22 cellular contexts compared by ENCODE assay signal in the genomic region with DNA sequence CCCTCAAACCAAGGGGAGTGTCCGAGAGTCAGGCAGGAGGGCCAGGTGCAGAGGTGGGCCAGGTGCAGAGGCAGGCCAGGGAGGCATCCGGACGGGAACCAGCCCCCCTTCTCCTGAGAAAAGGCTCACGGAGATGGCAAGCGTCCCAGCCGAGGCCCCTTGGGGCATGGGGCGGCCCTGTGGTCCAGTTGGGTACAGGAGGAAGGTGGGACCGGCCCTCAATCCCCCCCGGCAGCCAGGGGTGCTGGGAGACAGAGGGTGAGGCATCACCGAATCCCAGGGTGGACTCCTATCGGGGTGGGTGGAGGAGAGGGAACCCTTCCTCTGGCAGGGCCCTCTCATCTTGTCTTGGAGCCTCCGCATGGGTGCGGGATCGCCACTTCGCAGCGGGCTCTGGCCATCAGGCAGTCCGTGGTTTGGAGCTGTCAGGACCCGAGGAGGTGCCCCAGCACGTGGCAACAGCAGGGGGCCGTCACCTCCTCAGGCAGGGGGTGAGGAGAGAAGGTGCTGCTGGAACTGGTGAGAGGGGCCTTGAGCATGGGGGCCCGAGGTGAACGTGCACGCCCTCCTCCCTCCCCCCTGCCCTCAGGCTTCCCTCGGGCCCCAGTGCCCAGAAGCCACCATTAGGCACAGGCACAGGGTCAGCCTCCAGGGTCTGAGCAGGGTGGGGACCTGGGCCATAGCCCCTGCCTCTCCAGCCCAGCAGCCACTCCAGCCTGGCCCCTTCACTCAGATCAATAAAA. TPM values are rescaled to one million over a fixed set of nuclear protein-coding genes. Genes with fewer than 3 reads are reported as not detected.
A peak's percentile ranks its signal among the peaks of the same experiment; 100 is the strongest.
DNase-seq lines count a peak whose midpoint lies in the region; ATAC-seq and TF ChIP-seq lines count a peak whose summit lies in the region.
"Had no signal": no experiment of that assay in that cellular context is flagged by ENCODE, and none has a peak within 500 bp of the region (broad histone marks: within the 10 kb centered on the region; RNA-seq: fewer than 3 reads in every experiment).

No MANE protein-coding gene starts in this region.

- H3K27me3 Mint-ChIP-seq in activated CD4-positive, alpha-beta T cell treated with anti-CD3 and anti-CD28 coated beads for 36 hours = peaks cover 8% of the 10 kb centered on the region

- no peak for ATAC-seq in left ventricle myocardium superior
- ATAC-seq in GM21786 (IDR thresholded peaks at IDR 0.05; ENCODE audit: unreplicated experiment) = no peak
- ATAC-seq in activated CD4-positive, alpha-beta T cell treated with anti-CD3 and anti-CD28 coated beads for 36 hours = no peak
- ATAC-seq: CD8-positive, alpha-beta T cell; GM12878; GM23338; SK-N-SH treated with all-trans-retinoic acid at 6 μM for 48 hours had no signal

- no peak overlapping the region for H2BK12ac ChIP-seq in mesenchymal stem cell (ENCODE audit: low read length in 2 of 2)

- H3K4me3 ChIP-seq in left ventricle myocardium inferior = no peak overlapping the region
- no peak overlapping the region for H3K4me3 ChIP-seq in mesenchymal stem cell (ENCODE audit: insufficient read depth in 1 of 2, low read depth in 1 of 2, low read length in 2 of 2)
- H3K4me3 ChIP-seq in tibial nerve = no peak overlapping the region
- H3K4me3 ChIP-seq in sigmoid colon = no peak overlapping the region
- H3K4me3 ChIP-seq: GM12878, GM23338 had no signal

- H3K9ac ChIP-seq in mesenchymal stem cell (ENCODE audit: low read length) = no peak overlapping the region

- peak overlapping the region in 1 of 2 experiments; percentile 35 for H3K18ac ChIP-seq in mesenchymal stem cell (ENCODE audit: low read depth in 1 of 2, low read length in 2 of 2)

- H2AK5ac ChIP-seq in mesenchymal stem cell (ENCODE audit: low read length, severe bottlenecking) = no peak overlapping the region

- no peak overlapping the region for H3K14ac ChIP-seq in mesenchymal stem cell (ENCODE audit: low read length in 2 of 2)

- intact Hi-C loops in left ventricle myocardium superior (cut with micrococcal nuclease) (no loop called here), left ventricle myocardium inferior (cut with micrococcal nuclease) (no loop called here), sigmoid colon (cut with DNase I) (no loop called here)
- intact Hi-C loops in activated CD4-positive, alpha-beta T cell treated with anti-CD3 and anti-CD28 coated beads for 36 hours (cut with DNase I, micrococcal nuclease) = no loop called here

- no peak for TF ChIP-seq POLR2A in tibial nerve (IDR thresholded peaks at IDR 0.05)
- no peak for TF ChIP-seq POLR2A in sigmoid colon (IDR thresholded peaks at IDR 0.05)

- H2BK15ac ChIP-seq in mesenchymal stem cell (ENCODE audit: low read depth, poor library complexity, severe bottlenecking) = no peak overlapping the region

- no peak overlapping the region for H2BK120ac ChIP-seq in mesenchymal stem cell (ENCODE audit: low read depth, low read length)

- H3K27me3 ChIP-seq in left ventricle myocardium inferior (ENCODE audit: low read depth) (peaks cover 4% of the 10 kb centered on the region), mesenchymal stem cell (ENCODE audit: control insufficient read depth in 1 of 2, insufficient read depth in 1 of 2, low read length in 2 of 2) (peaks cover 41 to 46% of the 10 kb centered on the region in 2 experiments), tibial nerve (no peaks in the 10 kb centered on the region), sigmoid colon (no peaks in the 10 kb centered on the region)

- no peak for TF ChIP-seq EP300 in tibial nerve (IDR thresholded peaks at IDR 0.05)
- no peak for TF ChIP-seq EP300 in sigmoid colon (IDR thresholded peaks at IDR 0.05)

- H4K91ac ChIP-seq in mesenchymal stem cell (ENCODE audit: low read length) = peak overlapping the region; percentile 34

- no peaks in the 10 kb centered on the region for H3K9me3 Mint-ChIP-seq in activated CD4-positive, alpha-beta T cell treated with anti-CD3 and anti-CD28 coated beads for 36 hours (ENCODE audit: low read depth)
- H3K9me3 Mint-ChIP-seq: CD8-positive, alpha-beta T cell; GM23338; IgD-negative memory B cell had no signal

- H3K23ac ChIP-seq in mesenchymal stem cell (ENCODE audit: low read length in 2 of 2) = no peak overlapping the region

- no peaks in the 10 kb centered on the region for H3K4me1 Mint-ChIP-seq in activated CD4-positive, alpha-beta T cell treated with anti-CD3 and anti-CD28 coated beads for 36 hours

- no peak overlapping the region for H3K4ac ChIP-seq in mesenchymal stem cell (ENCODE audit: low read depth in 1 of 2, low read length in 2 of 2)

- H2AFZ ChIP-seq in mesenchymal stem cell (ENCODE audit: low read depth, low read length) = no peak overlapping the region
- H2AFZ ChIP-seq: GM23338 had no signal

- H3K4me3 Mint-ChIP-seq in activated CD4-positive, alpha-beta T cell treated with anti-CD3 and anti-CD28 coated beads for 36 hours = no peak overlapping the region
- H3K4me3 Mint-ChIP-seq: CD8-positive, alpha-beta T cell; GM23338; IgD-negative memory B cell had no signal

- H3K79me1 ChIP-seq in mesenchymal stem cell (replicated peaks; ENCODE audit: low read length, poor library complexity, severe bottlenecking) = peaks cover 2% of the 10 kb centered on the region

- no peak overlapping the region for H3K27ac ChIP-seq in left ventricle myocardium inferior (replicated peaks)
- peak overlapping the region; percentile 65 for H3K27ac ChIP-seq in RWPE1
- no peak overlapping the region for H3K27ac ChIP-seq in mesenchymal stem cell (ENCODE audit: low read length, poor library complexity, severe bottlenecking)
- peak overlapping the region in 3 of 4 donors; percentile 23 to 36 (median 34) for H3K27ac ChIP-seq in tibial nerve
- no peak overlapping the region for H3K27ac ChIP-seq in sigmoid colon
- H3K27ac ChIP-seq: HL-60 had no signal

- H4K8ac ChIP-seq in mesenchymal stem cell (ENCODE audit: low read length) = no peak overlapping the region

- H3K36me3 Mint-ChIP-seq in activated CD4-positive, alpha-beta T cell treated with anti-CD3 and anti-CD28 coated beads for 36 hours (ENCODE audit: low read depth) = no peaks in the 10 kb centered on the region
- H3K36me3 Mint-ChIP-seq: CD8-positive, alpha-beta T cell; IgD-negative memory B cell had no signal

- H3K4me1 ChIP-seq in left ventricle myocardium inferior (peaks cover 37% of the 10 kb centered on the region), mesenchymal stem cell (ENCODE audit: control insufficient read depth, insufficient read depth, low read depth, low read length) (peaks cover 52% of the 10 kb centered on the region), tibial nerve (peaks cover 4 to 85% (median 53%) of the 10 kb centered on the region in 4 donors), sigmoid colon (peaks cover 0 to 46% (median 36%) of the 10 kb centered on the region in 4 donors)

- WGBS in mesenchymal stem cell = 81% methylated on average over 23 of the region's 24 CpGs
- 79 to 81% methylated on average over 16 to 23 of the region's 24 CpGs for WGBS in tibial nerve, 2 donors
- 86% methylated on average over 24 of the region's 24 CpGs for WGBS in sigmoid colon, 2 donors

- POLR2A ChIA-PET in RWPE1 (lab: Yijun Ruan, JAX; ENCODE audit: low non-redundant PET) = no interaction called here
- POLR2A ChIA-PET in activated CD4-positive, alpha-beta T cell treated with anti-CD3 and anti-CD28 coated beads for 36 hours (lab: Charles Lee) = interaction anchor here (0.6 kb wide), 1 partner anchor 139 kb away, joined by 3 read pairs; no protein-coding TSS in a partner anchor

- no peak overlapping the region for H3K4me2 ChIP-seq in mesenchymal stem cell (ENCODE audit: low read length, poor library complexity, severe bottlenecking)
- H3K4me2 ChIP-seq: GM23338 had no signal

- H2BK5ac ChIP-seq in mesenchymal stem cell (ENCODE audit: low read depth, low read length, poor library complexity, severe bottlenecking) = no peak overlapping the region

- DNase-seq in left ventricle myocardium superior (peak; percentile 29), left ventricle myocardium inferior (no peak), RWPE1 (ENCODE audit: low spot score) (no peak), mesenchymal stem cell (no peak), tibial nerve (ENCODE audit: low spot score in 2 of 2) (no peak), sigmoid colon (no peak)
- no peak for DNase-seq in activated CD4-positive, alpha-beta T cell treated with anti-CD3 and anti-CD28 coated beads for 36 hours
- DNase-seq: CD8-positive, alpha-beta T cell; EL; Karpas-422; NCI-H1417 treated with DMSO at 0.1 percent for 48 hours; NCI-H2029; NCI-H446 treated with DMSO at 0.1 percent for 48 hours; NCI-H69; NK-92 treated with Interleukin-12 subunit alpha and Interleukin-12 subunit beta, amount 100 ng/mL, for 24 hours; SIG-M5 had no signal

- no peak overlapping the region for H3K27ac Mint-ChIP-seq in activated CD4-positive, alpha-beta T cell treated with anti-CD3 and anti-CD28 coated beads for 36 hours
- H3K27ac Mint-ChIP-seq: CD8-positive, alpha-beta T cell; GM23338; IgD-negative memory B cell had no signal

- TF ChIP-seq CTCF in left ventricle myocardium inferior (IDR thresholded peaks at IDR 0.05; ENCODE audit: borderline replicate concordance) (no peak), RWPE1 (conservative IDR thresholded peaks at IDR 0.05; ENCODE audit: low read depth) (no peak), tibial nerve (IDR thresholded peaks at IDR 0.05) (no peak), sigmoid colon (IDR thresholded peaks at IDR 0.05) (no peak)

- CTCF ChIA-PET in RWPE1 (lab: Yijun Ruan, JAX) = interaction anchor here (0.5 kb wide), 1 partner anchor 38 kb away, joined by 3 read pairs; no protein-coding TSS in a partner anchor
- CTCF ChIA-PET in activated CD4-positive, alpha-beta T cell treated with anti-CD3 and anti-CD28 coated beads for 36 hours (lab: Charles Lee) = no interaction called here

- H3K36me3 ChIP-seq in left ventricle myocardium inferior = no peaks in the 10 kb centered on the region
- H3K36me3 ChIP-seq in mesenchymal stem cell (ENCODE audit: control insufficient read depth in 1 of 2, insufficient read depth in 2 of 2, low read depth in 1 of 2, low read length in 2 of 2) = no peaks in the 10 kb centered on the region
- no peaks in the 10 kb centered on the region for H3K36me3 ChIP-seq in tibial nerve
- no peaks in the 10 kb centered on the region for H3K36me3 ChIP-seq in sigmoid colon

- no peaks in the 10 kb centered on the region for H3K9me3 ChIP-seq in left ventricle myocardium inferior (replicated peaks)
- no peaks in the 10 kb centered on the region for H3K9me3 ChIP-seq in mesenchymal stem cell (ENCODE audit: control insufficient read depth, low read length)
- no peaks in the 10 kb centered on the region for H3K9me3 ChIP-seq in tibial nerve
- no peaks in the 10 kb centered on the region for H3K9me3 ChIP-seq in sigmoid colon

RNA-seq across cellular contexts. Expression of a gene that starts 38.7 kb away (rescaled TPM):
- total RNA-seq in left ventricle myocardium superior (46.6 TPM), left ventricle myocardium inferior (50.1 TPM), tibial nerve (100 to 1,000 TPM in 2 of 4 donors, 10 to 100 TPM in 2; 80.0 to 149 (median 123) TPM), sigmoid colon (10 to 100 TPM; 32.1 to 54.8 (median 42.3) TPM)
- 54.5 TPM for polyA plus RNA-seq in mesenchymal stem cell (2013, experiment 1 of 2)
- 52.5 TPM for polyA plus RNA-seq in mesenchymal stem cell (2013, experiment 2 of 2)
- 10 to 100 TPM in 2 of 3 donors, 1 to 10 TPM in 1; 7.8 to 88.7 (median 14.1) TPM for polyA plus RNA-seq in sigmoid colon
- total RNA-seq in activated CD4-positive, alpha-beta T cell treated with anti-CD3 and anti-CD28 coated beads for 36 hours = 10 to 100 TPM; 47.6 to 52.9 TPM

Comparison
In these comparisons a context has a peak if more than half of its experiments do, and no peak if none do; other contexts are left out.
1. H3K27ac ChIP-seq: peak in RWPE1 (single experiment) and tibial nerve (3 of 4); none in left ventricle myocardium inferior (single experiment), mesenchymal stem cell (single experiment) and sigmoid colon (0 of 4).